20 cellular contexts compared by ENCODE assay signal in genomic region chr4:6204871-6205583, GRCh38. TPM values are rescaled to one million over a fixed set of nuclear protein-coding genes. Genes with fewer than 3 reads are reported as not detected.
DNase-seq lines count a peak whose midpoint lies in the region; FAIRE-seq and TF ChIP-seq lines count a peak whose summit lies in the region.
"Had no signal": no experiment of that assay in that cellular context is flagged by ENCODE, and none has a peak within 500 bp of the region (broad histone marks: within the 10 kb centered on the region; RNA-seq: fewer than 3 reads in every experiment).

No MANE protein-coding gene starts in this region.

- no peak for TF ChIP-seq EP300 in sigmoid colon (IDR thresholded peaks at IDR 0.05)

- H3K4me2 ChIP-seq in mesendoderm (ENCODE audit: low read length): no peak overlapping the region
- H3K4me2 ChIP-seq: BLaER1 had no signal

- H3K4me1 ChIP-seq in mesendoderm (ENCODE audit: control insufficient read depth, low read depth, low read length) (peaks cover 2% of the 10 kb centered on the region), sigmoid colon (peaks cover 0 to 9% (median 6%) of the 10 kb centered on the region in 4 donors), tibial artery (peaks cover 0 to 9% (median 5%) of the 10 kb centered on the region in 4 donors)
- H3K4me1 ChIP-seq: HAP-1 had no signal

- no CpG with 5 or more reads among the region's 8 CpGs for WGBS in mesendoderm (ENCODE audit: extremely low coverage, insufficient coverage, low lambda C conversion rate)
- WGBS in sigmoid colon, 2 donors: 63 to 66% methylated on average over 8 of the region's 8 CpGs

- H3K4ac ChIP-seq in mesendoderm (ENCODE audit: low read depth, low read length): no peak overlapping the region

- no peak overlapping the region for H3K27ac ChIP-seq in mesendoderm (ENCODE audit: low read depth, low read length)
- no peak overlapping the region for H3K27ac ChIP-seq in sigmoid colon
- no peak overlapping the region for H3K27ac ChIP-seq in tibial artery
- H3K27ac ChIP-seq: BLaER1 had no signal

- no peak overlapping the region for H4K8ac ChIP-seq in mesendoderm (ENCODE audit: low read depth, low read length)

- no peak overlapping the region for H4K5ac ChIP-seq in mesendoderm (ENCODE audit: low read length)

- no peak overlapping the region for H3K9ac ChIP-seq in mesendoderm (ENCODE audit: low read length)
- H3K9ac ChIP-seq: BLaER1 had no signal

- no peaks in the 10 kb centered on the region for H3K79me2 ChIP-seq in mesendoderm (ENCODE audit: control insufficient read depth, insufficient read depth, low read length)

- no peak for TF ChIP-seq CTCF in sigmoid colon (IDR thresholded peaks at IDR 0.05)
- no peak for TF ChIP-seq CTCF in tibial artery (IDR thresholded peaks at IDR 0.05)

- peak; percentile 43 for DNase-seq in activated CD8-positive, alpha-beta memory T cell treated with anti-CD3 and anti-CD28 coated beads for 24 hours
- DNase-seq in activated CD8-positive, alpha-beta memory T cell treated with anti-CD3 and anti-CD28 coated beads, Interleukin-2, amount 50 U/mL, for 4 hours: no peak
- peak; percentile 71 for DNase-seq in mesendoderm
- DNase-seq in sigmoid colon: peak; percentile 53
- peak; percentile 12 to 44 for DNase-seq in tibial artery
- no peak for DNase-seq in DMS153 treated with DMSO at 0.1 percent for 48 hours (lab: John Stamatoyannopoulos, UW; ENCODE audit: unreplicated experiment)
- DNase-seq in NCI-H2196 (lab: John Stamatoyannopoulos, UW; ENCODE audit: unreplicated experiment): no peak
- DNase-seq in H54 (ENCODE audit: insufficient read length, low spot score): no peak
- DNase-seq: 8988T; Calu3; CD8-positive, alpha-beta T cell; DMS 273 treated with DMSO at 0.1 percent for 48 hours had no signal

- no peak overlapping the region for H2BK15ac ChIP-seq in mesendoderm (replicated peaks; ENCODE audit: low read depth)

- intact Hi-C loops in sigmoid colon (cut with DNase I): no loop called here
- intact Hi-C loops in tibial artery (cut with DNase I; ENCODE audit: low total_unique reads): no loop called here

- no peak overlapping the region for H2BK5ac ChIP-seq in mesendoderm (ENCODE audit: low read length)

- H3K4me3 ChIP-seq in mesendoderm (ENCODE audit: low read length) (no peak overlapping the region), sigmoid colon (no peak overlapping the region), tibial artery (no peak overlapping the region)
- H3K4me3 ChIP-seq: BLaER1, HAP-1 had no signal

- H3K79me1 ChIP-seq in mesendoderm (ENCODE audit: low read length): no peaks in the 10 kb centered on the region

- TF ChIP-seq POLR2A in sigmoid colon (IDR thresholded peaks at IDR 0.05): no peak
- no peak for TF ChIP-seq POLR2A in H54 (IDR thresholded peaks at IDR 0.05; ENCODE audit: low read depth, low read length)

- H3K9me3 ChIP-seq in sigmoid colon: peaks cover 0 to 5% (median 0%) of the 10 kb centered on the region in 4 donors
- H3K9me3 ChIP-seq in tibial artery: peaks cover 0 to 13% (median 9%) of the 10 kb centered on the region in 3 donors
- H3K9me3 ChIP-seq: HAP-1 had no signal

- no peak overlapping the region for H3K56ac ChIP-seq in mesendoderm (ENCODE audit: low read length)

- no peaks in the 10 kb centered on the region for H3K27me3 ChIP-seq in mesendoderm (ENCODE audit: insufficient read depth, low read length, poor library complexity)
- peaks cover 0 to 12% (median 10%) of the 10 kb centered on the region in 3 donors for H3K27me3 ChIP-seq in sigmoid colon
- peaks cover 0 to 16% of the 10 kb centered on the region in 2 donors for H3K27me3 ChIP-seq in tibial artery
- H3K27me3 ChIP-seq: BLaER1 had no signal

- no peak overlapping the region for H2AK5ac ChIP-seq in mesendoderm (ENCODE audit: low read length)

- H3K36me3 ChIP-seq in mesendoderm (ENCODE audit: control insufficient read depth, insufficient read depth, low read length) (no peaks in the 10 kb centered on the region), sigmoid colon (no peaks in the 10 kb centered on the region), tibial artery (no peaks in the 10 kb centered on the region)
- H3K36me3 ChIP-seq: BLaER1, HAP-1 had no signal

- H2BK120ac ChIP-seq in mesendoderm (ENCODE audit: low read depth, low read length): no peak overlapping the region

- no peak overlapping the region for H3K23ac ChIP-seq in mesendoderm (ENCODE audit: low read length)

- no peak for FAIRE-seq in H54 (lab: Jason Lieb, UNC)
- FAIRE-seq: G401.6, GM12891, H1 had no signal

- no peak overlapping the region for H3K18ac ChIP-seq in mesendoderm (ENCODE audit: low read length)

RNA-seq across cellular contexts. Expression of gene JAKMIP1, which starts 4.7 kb away (rescaled TPM):
- 3.5 TPM for polyA plus RNA-seq in mesendoderm (2013, experiment 1 of 2)
- polyA plus RNA-seq in mesendoderm (2013, experiment 2 of 2): 3.5 TPM
- 1 to 10 TPM in 3 of 4 donors, under 1 TPM in 1; 0.49 to 3.9 (median 1.8) TPM for total RNA-seq in sigmoid colon
- polyA plus RNA-seq in sigmoid colon: 1 to 10 TPM in 1 of 3 donors, not detected in 2; 1.8 TPM
- total RNA-seq: A673, Calu3, HT-29 had no signal
- polyA plus RNA-seq: AG04450 had no signal

Comparison
In these comparisons a context has a peak if more than half of its experiments do, and no peak if none do; other contexts are left out.
1. DNase-seq: peak in activated CD8-positive, alpha-beta memory T cell treated with anti-CD3 and anti-CD28 coated beads for 24 hours (single experiment), mesendoderm (single experiment), sigmoid colon (single experiment) and tibial artery (2 of 2); none in activated CD8-positive, alpha-beta memory T cell treated with anti-CD3 and anti-CD28 coated beads, Interleukin-2, amount 50 U/mL, for 4 hours (single experiment), DMS153 treated with DMSO at 0.1 percent for 48 hours (single experiment), NCI-H2196 (single experiment) and H54 (single experiment).